ENCODE assay signal across 13 cellular contexts in genomic region chr2:12918841-12919445, GRCh38.
A peak's percentile ranks its signal among the peaks of the same experiment; 100 is the strongest.
DNase-seq lines count a peak whose midpoint lies in the region; ATAC-seq and TF ChIP-seq lines count a peak whose summit lies in the region.
"Had no signal": no experiment of that assay in that cellular context is flagged by ENCODE, and none has a peak within 500 bp of the region (broad histone marks: within the 10 kb centered on the region; RNA-seq: fewer than 3 reads in every experiment).

No MANE protein-coding gene starts in this region.

- CTCF ChIA-PET in activated CD8-positive, alpha-beta T cell treated with anti-CD3 and anti-CD28 coated beads for 36 hours (lab: Charles Lee) = interaction anchor here (3.1 kb wide), 1 partner anchor 12 kb away, joined by 15 read pairs; no protein-coding TSS in a partner anchor

- H3K9me3 Mint-ChIP-seq in activated CD8-positive, alpha-beta T cell treated with anti-CD3 and anti-CD28 coated beads for 36 hours = no peaks in the 10 kb centered on the region

- no peak for ATAC-seq in HG03025 (IDR thresholded peaks at IDR 0.05; ENCODE audit: low FRiP score, unreplicated experiment)
- no peak for ATAC-seq in activated CD8-positive, alpha-beta T cell treated with anti-CD3 and anti-CD28 coated beads for 36 hours

- peaks cover 19% of the 10 kb centered on the region for H3K27me3 Mint-ChIP-seq in activated CD8-positive, alpha-beta T cell treated with anti-CD3 and anti-CD28 coated beads for 36 hours

- intact Hi-C loops in vagina (cut with DNase I) = loop anchor here (5.0 kb wide), 1 partner anchor 97 kb away; no protein-coding TSS in a partner anchor
- intact Hi-C loops in activated CD8-positive, alpha-beta T cell treated with anti-CD3 and anti-CD28 coated beads for 36 hours (cut with micrococcal nuclease) = no loop called here

- TF ChIP-seq CTCF in vagina (IDR thresholded peaks at IDR 0.05) = no peak
- no peak for TF ChIP-seq CTCF in activated CD8-positive, alpha-beta T cell treated with anti-CD3 and anti-CD28 coated beads for 36 hours (IDR thresholded peaks at IDR 0.05)

- no peaks in the 10 kb centered on the region for H3K36me3 ChIP-seq in neuron (ENCODE audit: insufficient read depth, low read length)
- no peaks in the 10 kb centered on the region for H3K36me3 ChIP-seq in vagina

- H2AFZ ChIP-seq in neuron (ENCODE audit: low read depth, low read length) = peak overlapping the region; percentile 3

- H3K4me1 ChIP-seq in neuron (ENCODE audit: insufficient read depth, low read length) (no peaks in the 10 kb centered on the region), vagina (peaks cover 7% of the 10 kb centered on the region)

- TF ChIP-seq POLR2A in vagina (IDR thresholded peaks at IDR 0.05) = no peak

- peak overlapping the region; percentile 34 for H3K27ac ChIP-seq in vagina
- H3K27ac ChIP-seq: 22Rv1 had no signal

- DNase-seq in NOMO-1 treated with DMSO at 0.1 percent for 48 hours (lab: John Stamatoyannopoulos, UW; ENCODE audit: unreplicated experiment) = peak; percentile 12
- DNase-seq in NOMO-1 treated with dmso at 0.1 percent for 144 hours (lab: John Stamatoyannopoulos, UW; ENCODE audit: unreplicated experiment) = no peak
- peak; percentile 95 for DNase-seq in fibroblast of peridontal ligament (ENCODE audit: extremely low read depth)
- DNase-seq in vagina (ENCODE audit: extremely low spot score in 2 of 2) = peak in 1 of 2 donors; percentile 96
- no peak for DNase-seq in inferior parietal cortex (ENCODE audit: extremely low spot score)
- no peak for DNase-seq in activated CD8-positive, alpha-beta T cell treated with anti-CD3 and anti-CD28 coated beads for 36 hours
- DNase-seq: activated CD4-positive, alpha-beta T cell treated with anti-CD3 and anti-CD28 coated beads, Interleukin-2, amount 10 ng/mL, durations not matched to agents 24 days and 14 days; amniotic stem cell; MV-4-11; substantia nigra had no signal

- no peak overlapping the region for H3K4me3 Mint-ChIP-seq in activated CD8-positive, alpha-beta T cell treated with anti-CD3 and anti-CD28 coated beads for 36 hours
- H3K4me3 Mint-ChIP-seq: activated CD4-positive, alpha-beta T cell treated with anti-CD3 and anti-CD28 coated beads, Interleukin-2, amount 10 ng/mL, durations not matched to agents 24 days and 14 days had no signal

- no peak overlapping the region for H3K27ac Mint-ChIP-seq in activated CD8-positive, alpha-beta T cell treated with anti-CD3 and anti-CD28 coated beads for 36 hours
- H3K27ac Mint-ChIP-seq: activated CD4-positive, alpha-beta T cell treated with anti-CD3 and anti-CD28 coated beads, Interleukin-2, amount 10 ng/mL, durations not matched to agents 24 days and 14 days had no signal

- H3K9me3 ChIP-seq in neuron (ENCODE audit: low read length) = no peaks in the 10 kb centered on the region
- H3K9me3 ChIP-seq in vagina = no peaks in the 10 kb centered on the region

- no peaks in the 10 kb centered on the region for H3K4me1 Mint-ChIP-seq in activated CD8-positive, alpha-beta T cell treated with anti-CD3 and anti-CD28 coated beads for 36 hours (ENCODE audit: low read depth)
- H3K4me1 Mint-ChIP-seq: activated CD4-positive, alpha-beta T cell treated with anti-CD3 and anti-CD28 coated beads, Interleukin-2, amount 10 ng/mL, durations not matched to agents 24 days and 14 days had no signal

- no peak overlapping the region for H3K4me3 ChIP-seq in neuron (ENCODE audit: low read length)
- no peak overlapping the region for H3K4me3 ChIP-seq in vagina

- H3K36me3 Mint-ChIP-seq in activated CD8-positive, alpha-beta T cell treated with anti-CD3 and anti-CD28 coated beads for 36 hours (ENCODE audit: low read depth) = no peaks in the 10 kb centered on the region

- no peaks in the 10 kb centered on the region for H3K27me3 ChIP-seq in neuron (ENCODE audit: insufficient read depth, low read length)
- H3K27me3 ChIP-seq in vagina = no peaks in the 10 kb centered on the region

- POLR2A ChIA-PET in activated CD8-positive, alpha-beta T cell treated with anti-CD3 and anti-CD28 coated beads for 36 hours (lab: Charles Lee) = no interaction called here

Comparison
In these comparisons a context has a peak if more than half of its experiments do, and no peak if none do; other contexts are left out.
1. DNase-seq: peak in NOMO-1 treated with DMSO at 0.1 percent for 48 hours (single experiment) and fibroblast of peridontal ligament (single experiment); none in NOMO-1 treated with dmso at 0.1 percent for 144 hours (single experiment), inferior parietal cortex (single experiment) and activated CD8-positive, alpha-beta T cell treated with anti-CD3 and anti-CD28 coated beads for 36 hours (single experiment).